ENCODE assay signal across 19 cellular contexts in genomic region chr18:45642238-45642637, GRCh38. TPM values are rescaled to one million over a fixed set of nuclear protein-coding genes. Genes with fewer than 3 reads are reported as not detected.
DNase-seq lines count a peak whose midpoint lies in the region; ATAC-seq and TF ChIP-seq lines count a peak whose summit lies in the region.
"Had no signal": no experiment of that assay in that cellular context is flagged by ENCODE, and none has a peak within 500 bp of the region (broad histone marks: within the 10 kb centered on the region; RNA-seq: fewer than 3 reads in every experiment).

No MANE protein-coding gene starts in this region.

- ATAC-seq in upper lobe of left lung (ENCODE audit: low FRiP score in 2 of 2): no peak
- ATAC-seq: K562 had no signal

- TF ChIP-seq CTCF in esophagus muscularis mucosa (IDR thresholded peaks at IDR 0.05): no peak
- TF ChIP-seq CTCF in upper lobe of left lung (IDR thresholded peaks at IDR 0.05): no peak

- no peak overlapping the region for H3K9ac ChIP-seq in neuronal stem cell (ENCODE audit: low read depth, low read length, poor library complexity)

- H3K27me3 ChIP-seq in esophagus muscularis mucosa: no peaks in the 10 kb centered on the region
- no peaks in the 10 kb centered on the region for H3K27me3 ChIP-seq in neuronal stem cell (ENCODE audit: control insufficient read depth in 3 of 3, insufficient read depth in 3 of 3, low read depth in 1 of 3, low read length in 3 of 3)
- H3K27me3 ChIP-seq in upper lobe of left lung: no peaks in the 10 kb centered on the region
- H3K27me3 ChIP-seq: SJSA1 had no signal

- H2BK15ac ChIP-seq in neuronal stem cell (ENCODE audit: low read length): no peak overlapping the region

- no peaks in the 10 kb centered on the region for H3K79me1 ChIP-seq in neuronal stem cell (ENCODE audit: low read depth, low read length)

- TF ChIP-seq EP300 in esophagus muscularis mucosa (IDR thresholded peaks at IDR 0.05) (no peak), upper lobe of left lung (IDR thresholded peaks at IDR 0.05) (no peak)

- no peak overlapping the region for H4K91ac ChIP-seq in neuronal stem cell (ENCODE audit: low read depth, low read length, poor library complexity)

- H2BK120ac ChIP-seq in neuronal stem cell (ENCODE audit: low read depth, low read length): no peak overlapping the region

- WGBS in esophagus muscularis mucosa: 61% methylated on average over 3 of the region's 3 CpGs
- no CpG with 5 or more reads among the region's 3 CpGs for WGBS in neuronal stem cell (ENCODE audit: extremely low coverage in 2 of 2, insufficient read length in 2 of 2, insufficient replicate concordance in 1 of 2), 2 donors
- WGBS in upper lobe of left lung, 2 donors: 61 to 70% methylated on average over 3 of the region's 3 CpGs

- H3K36me3 ChIP-seq in esophagus muscularis mucosa (no peaks in the 10 kb centered on the region), neuronal stem cell (replicated peaks in 1 of 2; ENCODE audit: control insufficient read depth in 2 of 2, insufficient read depth in 2 of 2, low read length in 2 of 2) (no peaks in the 10 kb centered on the region), upper lobe of left lung (no peaks in the 10 kb centered on the region)
- H3K36me3 ChIP-seq: SJSA1 had no signal

- intact Hi-C loops in esophagus muscularis mucosa (cut with DNase I): no loop called here

- no peak overlapping the region for H3K23ac ChIP-seq in neuronal stem cell (ENCODE audit: low read depth, low read length, poor library complexity)

- DNase-seq in GM03348 (ENCODE audit: low spot score) (peak; percentile 60), esophagus muscularis mucosa (ENCODE audit: extremely low spot score) (no peak), neuronal stem cell (ENCODE audit: low spot score) (no peak), upper lobe of left lung (no peak), NCI-H446 treated with DMSO at 0.1 percent for 48 hours (lab: John Stamatoyannopoulos, UW) (no peak), hepatic stellate cell (ENCODE audit: low spot score) (no peak)
- DNase-seq in activated CD8-positive, alpha-beta memory T cell treated with anti-CD3 and anti-CD28 coated beads, Interleukin-2, amount 50 U/mL, for 48 hours: no peak
- DNase-seq: Caco-2; CD4-positive, CD25-positive, alpha-beta regulatory T cell; EL; HCEC 1CT; MV-4-11; NCI-H1417; NCI-H1930; NCI-H2171; NCI-H446; NCI-H774 had no signal

- H4K8ac ChIP-seq in neuronal stem cell (ENCODE audit: low read depth, low read length): no peak overlapping the region

- H3K9me3 ChIP-seq in esophagus muscularis mucosa: no peaks in the 10 kb centered on the region
- H3K9me3 ChIP-seq in neuronal stem cell (replicated peaks in 1 of 2; ENCODE audit: control insufficient read depth in 2 of 2, insufficient read depth in 1 of 2, low read depth in 1 of 2, low read length in 2 of 2): no peaks in the 10 kb centered on the region
- H3K9me3 ChIP-seq in upper lobe of left lung: no peaks in the 10 kb centered on the region
- H3K9me3 ChIP-seq: Caco-2, SJSA1 had no signal

- TF ChIP-seq POLR2A in esophagus muscularis mucosa (IDR thresholded peaks at IDR 0.05; ENCODE audit: low read depth): no peak
- TF ChIP-seq POLR2A in upper lobe of left lung (IDR thresholded peaks at IDR 0.05): no peak

- no peak overlapping the region for H2AK5ac ChIP-seq in neuronal stem cell (ENCODE audit: low read depth, low read length)

- H3K4me1 ChIP-seq in esophagus muscularis mucosa (peaks cover 8 to 52% (median 47%) of the 10 kb centered on the region in 4 donors), neuronal stem cell (ENCODE audit: control insufficient read depth in 2 of 2, insufficient read depth in 1 of 2, low read depth in 1 of 2, low read length in 2 of 2) (peaks cover 0 to 3% of the 10 kb centered on the region in 2 donors), upper lobe of left lung (no peaks in the 10 kb centered on the region)
- H3K4me1 ChIP-seq: Caco-2, SJSA1 had no signal

- H3K4ac ChIP-seq in neuronal stem cell (ENCODE audit: low read length): no peak overlapping the region

- H3K4me3 ChIP-seq in esophagus muscularis mucosa: no peak overlapping the region
- H3K4me3 ChIP-seq in neuronal stem cell (ENCODE audit: low read length in 2 of 2): no peak overlapping the region
- no peak overlapping the region for H3K4me3 ChIP-seq in upper lobe of left lung
- H3K4me3 ChIP-seq: K562, SJSA1 had no signal

- H3K27ac ChIP-seq in esophagus muscularis mucosa (replicated peaks in 1 of 4) (peak overlapping the region; percentile 35 to 73 (median 68)), neuronal stem cell (replicated peaks; ENCODE audit: low read length) (no peak overlapping the region), upper lobe of left lung (peak overlapping the region; percentile 2 to 55 (median 47))
- H3K27ac ChIP-seq: SJSA1 had no signal

- H3K14ac ChIP-seq in neuronal stem cell (ENCODE audit: low read length): no peak overlapping the region

- no peak overlapping the region for H3K4me2 ChIP-seq in neuronal stem cell (ENCODE audit: insufficient read depth, low read length, poor library complexity, severe bottlenecking)

- no peak overlapping the region for H2BK5ac ChIP-seq in neuronal stem cell (ENCODE audit: low read length)

- no peak overlapping the region for H2AFZ ChIP-seq in neuronal stem cell (ENCODE audit: low read length)

- H3K18ac ChIP-seq in neuronal stem cell (ENCODE audit: low read length): peak overlapping the region; percentile 40

- no peak overlapping the region for H2BK12ac ChIP-seq in neuronal stem cell (ENCODE audit: low read length)

RNA-seq across cellular contexts. Expression of gene SLC14A2, which starts 27.0 kb away (rescaled TPM):
- total RNA-seq in esophagus muscularis mucosa (under 1 TPM in 2 of 4 donors, not detected in 2; 0.17 to 0.42 TPM), upper lobe of left lung (under 1 TPM in 2 of 6 donors, not detected in 4; 0.10 to 0.29 TPM)
- polyA plus RNA-seq in neuronal stem cell (2013, experiment 1 of 2): 0.04 TPM
- 0.03 TPM for polyA plus RNA-seq in neuronal stem cell (2013, experiment 2 of 2)
- total RNA-seq: K562, SJSA1 had no signal
- polyA plus RNA-seq: K562 had no signal
